Comparison of ENCODE assay signal across 17 cellular contexts in the genomic region with DNA sequence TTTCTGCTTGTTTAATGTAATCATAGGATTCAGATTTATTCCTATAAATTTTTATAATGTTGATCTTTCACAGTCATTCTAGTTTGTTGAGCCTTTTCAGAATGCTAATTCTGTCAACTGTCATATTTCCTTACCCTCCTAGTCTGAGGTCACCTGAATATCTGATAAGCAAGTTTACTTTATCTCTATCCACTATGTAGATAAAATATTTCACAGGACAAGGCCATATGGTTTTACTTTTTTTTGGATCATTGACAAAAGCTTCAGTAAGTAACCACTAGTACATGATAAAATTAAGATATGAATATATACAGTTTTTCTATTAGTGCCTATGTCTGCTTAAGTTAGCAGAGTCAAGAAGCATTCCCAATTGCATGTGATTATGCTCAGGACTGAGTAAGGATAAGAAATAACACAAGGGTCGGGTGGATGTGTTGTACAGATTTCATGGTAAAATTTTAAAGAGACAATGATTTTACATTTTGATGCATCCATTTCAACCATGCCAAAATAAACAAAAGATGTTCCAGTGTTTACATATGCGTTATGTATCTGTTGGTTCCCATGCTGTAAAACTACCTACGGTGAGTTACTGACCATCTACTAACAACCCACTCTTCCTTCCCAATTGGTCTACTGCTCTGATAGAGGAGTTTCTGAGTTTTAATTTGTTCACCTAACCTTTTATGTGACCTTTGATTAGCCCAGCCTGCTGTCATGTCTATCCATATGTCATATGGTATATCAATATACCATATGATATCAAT.
A peak's percentile ranks its signal among the peaks of the same experiment; 100 is the strongest.
DNase-seq lines count a peak whose midpoint lies in the region; ATAC-seq and TF ChIP-seq lines count a peak whose summit lies in the region.
"Had no signal": no experiment of that assay in that cellular context is flagged by ENCODE, and none has a peak within 500 bp of the region (broad histone marks: within the 10 kb centered on the region; RNA-seq: fewer than 3 reads in every experiment).

No MANE protein-coding gene starts in this region.

- no peak overlapping the region for H3K18ac ChIP-seq in H9 (ENCODE audit: insufficient read length, low read depth, low read length)

- H3K4ac ChIP-seq in H9 (ENCODE audit: low read depth, low read length): no peak overlapping the region

- H3K79me2 ChIP-seq in H9 (ENCODE audit: insufficient read depth, low read length): no peaks in the 10 kb centered on the region

- no peak overlapping the region for H3T11ph ChIP-seq in H9 (ENCODE audit: low read length)

- WGBS in H9 (ENCODE audit: extremely low coverage, insufficient read length, low lambda C conversion rate): no CpG with 5 or more reads among the region's 3 CpGs

- no peaks in the 10 kb centered on the region for H3K27me3 Mint-ChIP-seq in H9 (ENCODE audit: low read depth)
- H3K27me3 Mint-ChIP-seq in naive thymus-derived CD4-positive, alpha-beta T cell: no peaks in the 10 kb centered on the region
- H3K27me3 Mint-ChIP-seq: CD4-positive, alpha-beta T cell; IgD-negative memory B cell had no signal

- no peak overlapping the region for H2AK5ac ChIP-seq in H9 (ENCODE audit: insufficient read length, low read length)

- H3K4me3 ChIP-seq in fibroblast of the aortic adventitia (ENCODE audit: low read depth, low read length): no peak overlapping the region
- H3K4me3 ChIP-seq in naive thymus-derived CD4-positive, alpha-beta T cell (ENCODE audit: low read length): no peak overlapping the region
- H3K4me3 ChIP-seq: BLaER1 treated with 17β-estradiol and CSF1 and Interleukin-3, amounts not matched to agents 10 nM and 100 nM; GM12878 had no signal

- no peak for TF ChIP-seq CTCF in 22Rv1 (IDR thresholded peaks at IDR 0.05)
- no peak for TF ChIP-seq CTCF in fibroblast of the aortic adventitia (IDR thresholded peaks at IDR 0.05; ENCODE audit: insufficient read depth, low read length)
- no peak for TF ChIP-seq CTCF in H9 (conservative IDR thresholded peaks at IDR 0.05)

- H4K20me1 ChIP-seq in H9 (ENCODE audit: control insufficient read depth, insufficient read depth, insufficient read length): no peaks in the 10 kb centered on the region
- H4K20me1 ChIP-seq: BLaER1 treated with 17β-estradiol and CSF1 and Interleukin-3, amounts not matched to agents 10 nM and 100 nM had no signal

- H3K27me3 ChIP-seq in H9 (ENCODE audit: insufficient read depth, low read length): no peaks in the 10 kb centered on the region
- no peaks in the 10 kb centered on the region for H3K27me3 ChIP-seq in naive thymus-derived CD4-positive, alpha-beta T cell (ENCODE audit: control insufficient read depth in 2 of 2, insufficient read depth in 2 of 2, low read length in 2 of 2)
- H3K27me3 ChIP-seq: BLaER1 treated with 17β-estradiol and CSF1 and Interleukin-3, amounts not matched to agents 10 nM and 100 nM had no signal

- H3K23ac ChIP-seq in H9 (ENCODE audit: insufficient read length, low read depth, low read length): no peak overlapping the region

- H4K5ac ChIP-seq in H9 (ENCODE audit: insufficient read length, low read depth, low read length): no peak overlapping the region

- H4K91ac ChIP-seq in H9 (ENCODE audit: insufficient read length, low read depth, low read length): no peak overlapping the region

- no peaks in the 10 kb centered on the region for H3K36me3 ChIP-seq in naive thymus-derived CD4-positive, alpha-beta T cell (ENCODE audit: control insufficient read depth in 2 of 3, insufficient read depth in 3 of 3, low read length in 3 of 3)
- H3K36me3 ChIP-seq: BLaER1 treated with 17β-estradiol and CSF1 and Interleukin-3, amounts not matched to agents 10 nM and 100 nM had no signal

- H3K14ac ChIP-seq in H9 (ENCODE audit: insufficient read depth, low read length): no peak overlapping the region

- peaks cover 22% of the 10 kb centered on the region in 2 experiments for H3K4me1 Mint-ChIP-seq in H9
- H3K4me1 Mint-ChIP-seq in naive thymus-derived CD4-positive, alpha-beta T cell: peaks cover 0 to 2% (median 0%) of the 10 kb centered on the region in 7 donors
- H3K4me1 Mint-ChIP-seq: IgD-negative memory B cell had no signal

- POLR2A ChIA-PET in naive thymus-derived CD4-positive, alpha-beta T cell (lab: Charles Lee): no interaction called here

- no peak overlapping the region for H3K56ac ChIP-seq in H9 (ENCODE audit: insufficient read length, low read depth, low read length)

- ATAC-seq in HG03139 (IDR thresholded peaks at IDR 0.05; ENCODE audit: unreplicated experiment): no peak
- no peak for ATAC-seq in naive thymus-derived CD4-positive, alpha-beta T cell
- ATAC-seq: HCT116 had no signal

- DNase-seq in OCI-M1 (lab: John Stamatoyannopoulos, UW): peak; percentile 66
- peak; percentile 21 for DNase-seq in amniotic epithelial cell (ENCODE audit: low read depth)
- peak; percentile 7 for DNase-seq in fibroblast of the aortic adventitia (ENCODE audit: low read depth)
- DNase-seq in H9: no peak
- no peak for DNase-seq in naive thymus-derived CD4-positive, alpha-beta T cell
- DNase-seq in NCI-H1105 treated with DMSO at 0.1 percent for 48 hours (lab: John Stamatoyannopoulos, UW): no peak
- DNase-seq: 8988T; ACHN; Calu3; CD4-positive, alpha-beta T cell; DMS79 had no signal

- no peak overlapping the region for H2BK5ac ChIP-seq in H9 (ENCODE audit: insufficient read length, low read length)

- no peaks in the 10 kb centered on the region for H3K36me3 Mint-ChIP-seq in H9 (ENCODE audit: insufficient read depth in 1 of 3, low read depth in 3 of 3)
- H3K36me3 Mint-ChIP-seq in naive thymus-derived CD4-positive, alpha-beta T cell: no peaks in the 10 kb centered on the region
- H3K36me3 Mint-ChIP-seq: IgD-negative memory B cell had no signal

- H3K4me2 ChIP-seq in H9 (ENCODE audit: insufficient read depth, insufficient read length, low read length): no peak overlapping the region

- no peaks in the 10 kb centered on the region for H3K79me1 ChIP-seq in H9 (ENCODE audit: insufficient read depth, low read depth, low read length, poor library complexity, severe bottlenecking)

- H3K4me3 Mint-ChIP-seq in H9: no peak overlapping the region
- no peak overlapping the region for H3K4me3 Mint-ChIP-seq in naive thymus-derived CD4-positive, alpha-beta T cell
- H3K4me3 Mint-ChIP-seq: CD4-positive, alpha-beta T cell had no signal

- H2BK20ac ChIP-seq in H9 (ENCODE audit: low read depth, low read length, poor library complexity, severe bottlenecking): no peak overlapping the region

- H3K27ac ChIP-seq in 22Rv1 (peak overlapping the region; percentile 62), H9 (ENCODE audit: insufficient read length, low read depth, low read length) (no peak overlapping the region)
- H3K27ac ChIP-seq in naive thymus-derived CD4-positive, alpha-beta T cell (ENCODE audit: low read depth, low read length): no peak overlapping the region

- H3K9me3 ChIP-seq in H9 (ENCODE audit: control insufficient read depth, low read depth, low read length): no peaks in the 10 kb centered on the region
- no peaks in the 10 kb centered on the region for H3K9me3 ChIP-seq in naive thymus-derived CD4-positive, alpha-beta T cell (ENCODE audit: control insufficient read depth in 2 of 3, low read length in 3 of 3)

- no peak overlapping the region for H3K27ac Mint-ChIP-seq in H9
- H3K27ac Mint-ChIP-seq in naive thymus-derived CD4-positive, alpha-beta T cell: no peak overlapping the region
- H3K27ac Mint-ChIP-seq: CD4-positive, alpha-beta T cell; IgD-negative memory B cell had no signal

- H3K9me3 Mint-ChIP-seq in H9: no peaks in the 10 kb centered on the region
- H3K9me3 Mint-ChIP-seq in naive thymus-derived CD4-positive, alpha-beta T cell: peaks cover 0 to 2% (median 0%) of the 10 kb centered on the region in 11 donors
- H3K9me3 Mint-ChIP-seq: IgD-negative memory B cell had no signal

- CTCF ChIA-PET in naive thymus-derived CD4-positive, alpha-beta T cell (lab: Charles Lee): no interaction called here

- intact Hi-C loops in naive thymus-derived CD4-positive, alpha-beta T cell (cut with micrococcal nuclease): no loop called here

- no peaks in the 10 kb centered on the region for H3K23me2 ChIP-seq in H9 (ENCODE audit: insufficient read length, low read depth, low read length, poor library complexity, severe bottlenecking)

- no peak overlapping the region for H3K9ac ChIP-seq in H9 (ENCODE audit: extremely low read depth, insufficient read length, low read length)
- H3K9ac ChIP-seq: BLaER1 treated with 17β-estradiol and CSF1 and Interleukin-3, amounts not matched to agents 10 nM and 100 nM had no signal

- H3K4me1 ChIP-seq in H9 (ENCODE audit: insufficient read depth, low read length): no peaks in the 10 kb centered on the region; the same call in 1 of the 2 replicates
- no peaks in the 10 kb centered on the region for H3K4me1 ChIP-seq in naive thymus-derived CD4-positive, alpha-beta T cell (ENCODE audit: control insufficient read depth in 2 of 2, insufficient read depth in 2 of 2, low read length in 2 of 2)

- no peak overlapping the region for H2BK120ac ChIP-seq in H9 (ENCODE audit: low read depth, low read length, poor library complexity, severe bottlenecking)

- H2AFZ ChIP-seq in H9 (ENCODE audit: low read length): no peak overlapping the region

- H4K8ac ChIP-seq in H9 (replicated peaks; ENCODE audit: insufficient read length, low read depth, low read length): no peak overlapping the region

- H2BK15ac ChIP-seq in H9 (ENCODE audit: low read depth, low read length): no peak overlapping the region

- H2BK12ac ChIP-seq in H9 (ENCODE audit: insufficient read length, low read depth, low read length): no peak overlapping the region

Comparison
In these comparisons a context has a peak if more than half of its experiments do, and no peak if none do; other contexts are left out.
1. DNase-seq: peak in OCI-M1 (single experiment), amniotic epithelial cell (single experiment) and fibroblast of the aortic adventitia (single experiment); none in H9 (single experiment), naive thymus-derived CD4-positive, alpha-beta T cell (0 of 9) and NCI-H1105 treated with DMSO at 0.1 percent for 48 hours (single experiment).